ENCODE assay signal across 25 cellular contexts in the genomic region with DNA sequence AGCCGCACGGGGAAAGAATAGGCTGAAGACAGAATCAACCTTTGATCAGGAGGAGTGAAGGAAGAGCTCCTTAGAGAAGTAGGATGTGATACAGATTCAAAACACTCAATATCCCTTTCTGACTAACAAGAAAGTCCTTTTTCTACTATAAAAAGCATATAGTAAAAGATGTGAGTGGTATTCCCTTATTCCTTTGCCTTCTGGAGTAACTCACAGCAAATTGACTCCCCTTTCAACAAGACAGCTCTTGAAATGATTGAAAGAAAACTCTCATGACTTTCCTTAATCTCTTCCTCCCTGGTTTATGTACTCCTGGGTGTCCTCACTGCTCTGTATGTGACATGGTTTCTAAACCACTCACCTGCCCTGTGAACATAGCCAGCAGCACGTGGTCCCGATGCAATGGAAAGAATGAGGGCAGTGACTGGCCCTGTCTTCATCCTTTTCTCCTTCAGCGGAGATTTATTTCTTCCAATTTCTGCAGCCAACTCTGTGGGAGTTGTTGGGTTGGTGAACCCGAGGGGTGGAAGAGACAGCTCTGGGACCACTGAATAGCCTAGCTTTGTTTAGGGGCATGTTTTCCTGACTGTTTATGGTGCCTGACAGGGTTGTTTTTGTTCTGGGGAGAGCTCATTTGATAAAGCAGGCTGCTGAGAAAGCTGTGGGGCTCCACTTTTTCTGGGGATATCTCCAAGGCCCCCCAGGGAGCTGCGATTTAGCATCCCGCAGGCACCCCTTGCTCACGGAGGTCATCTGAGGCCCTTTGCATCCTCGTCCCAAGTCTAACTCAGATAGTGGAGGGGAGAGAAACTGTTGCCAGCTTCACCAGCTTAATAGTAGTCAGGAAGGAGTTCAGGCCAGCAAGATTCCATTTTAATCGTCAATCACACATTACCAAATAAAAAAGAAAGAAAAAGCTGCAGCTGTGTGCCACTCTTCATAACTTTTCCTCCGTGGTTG. TPM values are rescaled to one million over a fixed set of nuclear protein-coding genes. Genes with fewer than 3 reads are reported as not detected.
A peak's percentile ranks its signal among the peaks of the same experiment; 100 is the strongest.
DNase-seq lines count a peak whose midpoint lies in the region; ATAC-seq and TF ChIP-seq lines count a peak whose summit lies in the region.
"Had no signal": no experiment of that assay in that cellular context is flagged by ENCODE, and none has a peak within 500 bp of the region (broad histone marks: within the 10 kb centered on the region; RNA-seq: fewer than 3 reads in every experiment).

No MANE protein-coding gene starts in this region.

- peak overlapping the region; percentile 19 for H3K4me3 ChIP-seq in iPS-18a (ENCODE audit: low read length)
- peak overlapping the region; percentile 25 for H3K4me3 ChIP-seq in osteoblast (ENCODE audit: insufficient read depth, low read length)
- H3K4me3 ChIP-seq: ascending aorta, heart left ventricle, K562, lower lobe of right lung, smooth muscle cell, stomach had no signal

- no peaks in the 10 kb centered on the region for H3K79me2 ChIP-seq in osteoblast (ENCODE audit: insufficient read depth, low read length)

- TF ChIP-seq CTCF in osteoblast (IDR thresholded peaks at IDR 0.05; ENCODE audit: extremely low read depth, low read depth, low read length) (no peak), HFFc6 (IDR thresholded peaks at IDR 0.05) (no peak)

- peak; percentile 65 for ATAC-seq in Right ventricle myocardium superior (ENCODE audit: poor library complexity)
- no peak for ATAC-seq in left cardiac atrium
- no peak for ATAC-seq in GM18873 (IDR thresholded peaks at IDR 0.05; ENCODE audit: low FRiP score, unreplicated experiment)
- ATAC-seq: activated CD4-positive, alpha-beta T cell treated with anti-CD3 and anti-CD28 coated beads for 36 hours; activated naive CD4-positive, alpha-beta T cell treated with anti-CD3 and anti-CD28 coated beads, Interleukin-2, amount 50 U/mL, for 72 hours; K562; lower lobe of right lung; T-cell had no signal

- peaks cover 25% of the 10 kb centered on the region; the same call in 1 of the 2 replicates for H3K9me3 Mint-ChIP-seq in HFFc6
- H3K9me3 Mint-ChIP-seq: activated naive CD4-positive, alpha-beta T cell treated with anti-CD3 and anti-CD28 coated beads, Interleukin-2, amount 50 U/mL, for 72 hours; naive B cell; T-cell had no signal

- intact Hi-C loops in Right ventricle myocardium superior (cut with DNase I), result no loop called here
- intact Hi-C loops in left cardiac atrium (cut with DNase I), result no loop called here

- H3K36me3 ChIP-seq in iPS-18a (ENCODE audit: control insufficient read depth, low read depth, low read length), result no peaks in the 10 kb centered on the region
- no peaks in the 10 kb centered on the region for H3K36me3 ChIP-seq in osteoblast (ENCODE audit: insufficient read depth, low read length)
- H3K36me3 ChIP-seq: ascending aorta, BE2C, heart left ventricle, lower lobe of right lung, stomach had no signal

- H3K27me3 ChIP-seq in iPS-18a (ENCODE audit: control insufficient read depth, insufficient read depth, low read length) (no peaks in the 10 kb centered on the region), osteoblast (ENCODE audit: insufficient read depth, low read length) (no peaks in the 10 kb centered on the region)
- H3K27me3 ChIP-seq: ascending aorta, BE2C, heart left ventricle, stomach had no signal

- no peaks in the 10 kb centered on the region for H3K4me1 Mint-ChIP-seq in HFFc6 (ENCODE audit: low read depth)

- peaks cover 30% of the 10 kb centered on the region for H3K4me1 ChIP-seq in iPS-18a (ENCODE audit: control insufficient read depth, low read depth, low read length)
- H3K4me1 ChIP-seq in osteoblast (ENCODE audit: insufficient read depth, low read length), result no peaks in the 10 kb centered on the region
- H3K4me1 ChIP-seq: BE2C, lower lobe of right lung had no signal

- no peak overlapping the region for H3K9ac ChIP-seq in iPS-18a (ENCODE audit: low read length)

- H3K9me3 ChIP-seq in iPS-18a (ENCODE audit: control insufficient read depth, low read depth, low read length), result no peaks in the 10 kb centered on the region
- no peaks in the 10 kb centered on the region for H3K9me3 ChIP-seq in osteoblast (ENCODE audit: low read depth, low read length)
- H3K9me3 ChIP-seq: ascending aorta, BE2C, heart left ventricle, lower lobe of right lung, stomach had no signal

- H3K4me2 ChIP-seq in osteoblast (ENCODE audit: insufficient read depth, low read length), result peak overlapping the region; percentile 39
- H3K4me2 ChIP-seq: smooth muscle cell had no signal

- H2AFZ ChIP-seq in osteoblast (ENCODE audit: low read length), result peak overlapping the region; percentile 15

- no peak overlapping the region for H3K4me3 Mint-ChIP-seq in HFFc6
- H3K4me3 Mint-ChIP-seq: activated CD4-positive, alpha-beta T cell treated with anti-CD3 and anti-CD28 coated beads for 36 hours; naive B cell; T-cell had no signal

- no peak overlapping the region for H3K27ac Mint-ChIP-seq in HFFc6
- H3K27ac Mint-ChIP-seq: activated CD4-positive, alpha-beta T cell treated with anti-CD3 and anti-CD28 coated beads for 36 hours; T-cell had no signal

- H4K20me1 ChIP-seq in osteoblast (ENCODE audit: insufficient read depth, low read length), result no peaks in the 10 kb centered on the region

- peaks cover 6% of the 10 kb centered on the region; the same call in 1 of the 2 replicates for H3K36me3 Mint-ChIP-seq in HFFc6 (ENCODE audit: low read depth)

- H3K27ac ChIP-seq in iPS-18a (ENCODE audit: low read length) (no peak overlapping the region), osteoblast (ENCODE audit: low read depth, low read length) (no peak overlapping the region)
- H3K27ac ChIP-seq: ascending aorta, heart left ventricle, lower lobe of right lung, stomach had no signal

- no peak for DNase-seq in Right ventricle myocardium superior
- no peak for DNase-seq in left cardiac atrium
- no peak for DNase-seq in osteoblast (ENCODE audit: insufficient read length, low spot score, missing footprints)
- DNase-seq in EL, result no peak
- DNase-seq in stimulated activated CD4-positive, alpha-beta T cell treated with anti-CD3 and anti-CD28 coated beads, Interleukin-2, amount 100 ng/mL, for 48 hours, result no peak
- no peak for DNase-seq in HFFc6
- DNase-seq: activated CD4-positive, alpha-beta T cell treated with anti-CD3 and anti-CD28 coated beads for 36 hours; BE2C; Calu3; heart left ventricle; lower lobe of right lung; naive B cell; NCI-H146; NCI-H748 treated with DMSO at 0.1 percent for 48 hours; posterior cingulate gyrus; SIG-M5; stimulated activated CD4-positive, alpha-beta T cell treated with anti-CD3 and anti-CD28 coated beads, Interleukin-4, amount 100 ng/mL, for 1 hour; stomach; T-cell had no signal

- H3K27me3 Mint-ChIP-seq in HFFc6 (ENCODE audit: insufficient read depth), result peaks cover 2% of the 10 kb centered on the region; the same call in 1 of the 2 replicates
- H3K27me3 Mint-ChIP-seq: activated CD4-positive, alpha-beta T cell treated with anti-CD3 and anti-CD28 coated beads for 36 hours; naive B cell; T-cell had no signal

RNA-seq across cellular contexts. Expression of gene MAP2K6, which starts 46.7 kb away (rescaled TPM):
- total RNA-seq in Right ventricle myocardium superior (2.8 TPM), left cardiac atrium (1 to 10 TPM; 3.2 to 7.4 TPM), osteoblast (1.5 and 2.5 TPM in 2 replicates)
- total RNA-seq in HFFc6 (2021; fragmentation: NEBNext Ultra II Directional; extraction: Animal tissue kit (Norgen Biotek cat#: 25700)), result under 1 TPM in 5 of 6 experiments, not detected in 1; 0.06 to 0.66 (median 0.09) TPM
